27 cellular contexts compared by ENCODE assay signal in the genomic region with DNA sequence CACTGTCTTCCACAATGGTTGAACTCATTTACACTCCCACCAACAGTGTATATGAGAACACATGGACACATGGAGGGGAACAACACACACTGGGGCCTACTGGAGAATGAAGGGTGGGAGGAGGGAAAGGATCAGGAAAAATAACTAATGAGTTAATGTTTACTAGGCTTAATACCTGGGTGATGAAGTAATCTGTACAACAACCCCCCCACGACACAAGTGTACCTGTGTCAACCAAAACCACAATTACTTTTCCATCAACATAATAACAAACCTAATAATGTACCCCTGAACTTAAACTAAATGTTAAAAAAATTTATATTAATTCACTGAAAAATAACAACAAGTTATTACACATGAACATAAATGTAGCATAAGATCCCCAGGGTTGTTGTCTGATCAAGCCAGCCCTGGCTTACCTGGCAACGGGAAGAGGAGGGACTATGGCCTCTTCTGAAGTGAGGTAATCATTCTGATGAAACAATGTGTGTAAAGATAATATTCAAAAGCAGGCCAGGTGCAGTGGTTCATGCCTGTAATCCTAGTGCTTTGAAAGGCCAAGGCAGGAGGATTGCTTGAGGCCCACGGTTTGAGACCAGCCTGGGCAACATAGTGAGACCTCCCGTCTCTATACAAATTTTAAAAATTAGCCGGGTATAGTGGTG. TPM values are rescaled to one million over a fixed set of nuclear protein-coding genes. Genes with fewer than 3 reads are reported as not detected.
"Had no signal": no experiment of that assay in that cellular context is flagged by ENCODE, and none has a peak within 500 bp of the region (broad histone marks: within the 10 kb centered on the region; RNA-seq: fewer than 3 reads in every experiment).

No MANE protein-coding gene starts in this region.

- H3K27ac Mint-ChIP-seq: naive thymus-derived CD8-positive, alpha-beta T cell; nephron; stimulated activated effector memory CD8-positive, alpha-beta T cell treated with anti-CD3 and anti-CD28 coated beads, Interleukin-12 subunit alpha, Interleukin-12 subunit beta, amount 100 ng/mL, for 72 hours; stimulated activated naive CD8-positive, alpha-beta T cell treated with anti-CD3 and anti-CD28 coated beads, Interleukin-15, Interleukin-2, amounts not matched to agents 100 ng/mL and 50 ng/mL, for 24 hours had no signal

- H3K4me3 Mint-ChIP-seq: naive thymus-derived CD8-positive, alpha-beta T cell; nephron; neural crest cell; stimulated activated effector memory CD8-positive, alpha-beta T cell treated with anti-CD3 and anti-CD28 coated beads, Interleukin-12 subunit alpha, Interleukin-12 subunit beta, amount 100 ng/mL, for 72 hours; stimulated activated naive CD8-positive, alpha-beta T cell treated with anti-CD3 and anti-CD28 coated beads, Interleukin-15, Interleukin-2, amounts not matched to agents 100 ng/mL and 50 ng/mL, for 24 hours had no signal

- H3K27me3 ChIP-seq: left lung, pancreas, spleen, transverse colon, upper lobe of left lung, vagina had no signal

- DNase-seq: kidney glomerular epithelial cell; left colon; left lung; lower lobe of right lung; mammary epithelial cell; mesenchymal stem cell; naive thymus-derived CD8-positive, alpha-beta T cell; nucleus accumbens; pancreas; posterior cingulate gyrus; retina; right cardiac atrium; spleen; stimulated activated CD4-positive, alpha-beta T cell treated with anti-CD3 and anti-CD28 coated beads, Interleukin-4, amount 100 ng/mL, for 24 hours; stimulated activated naive CD4-positive, alpha-beta T cell; substantia nigra; transverse colon; upper lobe of left lung had no signal

- H3K9me3 Mint-ChIP-seq: nephron; neural crest cell; stimulated activated effector memory CD8-positive, alpha-beta T cell treated with anti-CD3 and anti-CD28 coated beads, Interleukin-12 subunit alpha, Interleukin-12 subunit beta, amount 100 ng/mL, for 72 hours; stimulated activated naive CD8-positive, alpha-beta T cell treated with anti-CD3 and anti-CD28 coated beads, Interleukin-15, Interleukin-2, amounts not matched to agents 100 ng/mL and 50 ng/mL, for 24 hours had no signal

- H3K4me3 ChIP-seq: left lung, lower lobe of right lung, pancreas, prostate gland, skin epidermis, spleen, transverse colon, upper lobe of left lung, vagina had no signal

- H3K36me3 ChIP-seq: left lung, lower lobe of right lung, pancreas, prostate gland, spleen, transverse colon, upper lobe of left lung, vagina had no signal

- H3K36me3 Mint-ChIP-seq: naive thymus-derived CD8-positive, alpha-beta T cell; stimulated activated effector memory CD8-positive, alpha-beta T cell treated with anti-CD3 and anti-CD28 coated beads, Interleukin-12 subunit alpha, Interleukin-12 subunit beta, amount 100 ng/mL, for 72 hours had no signal

- H3K4me1 ChIP-seq: left lung, lower lobe of right lung, pancreas, prostate gland, spleen, transverse colon, upper lobe of left lung, vagina had no signal

- H3K9me3 ChIP-seq: left lung, lower lobe of right lung, pancreas, prostate gland, spleen, transverse colon, upper lobe of left lung, vagina had no signal

- H3K27ac ChIP-seq: left lung, lower lobe of right lung, pancreas, prostate gland, skin epidermis, spleen, transverse colon, upper lobe of left lung, vagina had no signal

- H3K4me1 Mint-ChIP-seq: naive thymus-derived CD8-positive, alpha-beta T cell; neural crest cell; stimulated activated effector memory CD8-positive, alpha-beta T cell treated with anti-CD3 and anti-CD28 coated beads, Interleukin-12 subunit alpha, Interleukin-12 subunit beta, amount 100 ng/mL, for 72 hours had no signal

RNA-seq across cellular contexts. Expression of a gene that starts 41.2 kb away (rescaled TPM):
- total RNA-seq: left colon, osteoblast had no signal
- polyA plus RNA-seq: keratinocyte; mammary epithelial cell; naive thymus-derived CD8-positive, alpha-beta T cell had no signal
